In genomic region chr12:2346405-2346804, GRCh38 we compare ENCODE assay signal across 23 cellular contexts.
A peak's percentile ranks its signal among the peaks of the same experiment; 100 is the strongest.
DNase-seq lines count a peak whose midpoint lies in the region; ATAC-seq and TF ChIP-seq lines count a peak whose summit lies in the region.
"Had no signal": no experiment of that assay in that cellular context is flagged by ENCODE, and none has a peak within 500 bp of the region (broad histone marks: within the 10 kb centered on the region; RNA-seq: fewer than 3 reads in every experiment).

No MANE protein-coding gene starts in this region.

- no peaks in the 10 kb centered on the region for H3K9me3 Mint-ChIP-seq in CD8-positive, alpha-beta T cell

- no peak for TF ChIP-seq CTCF in stomach (IDR thresholded peaks at IDR 0.05)
- TF ChIP-seq CTCF in CD8-positive, alpha-beta T cell (IDR thresholded peaks at IDR 0.05), result no peak

- CTCF ChIA-PET in CD8-positive, alpha-beta T cell (lab: Charles Lee), result no interaction called here

- TF ChIP-seq EP300 in stomach (IDR thresholded peaks at IDR 0.05), result no peak

- H3K27me3 ChIP-seq in stomach, result peaks cover 0 to 3% (median 0%) of the 10 kb centered on the region in 3 donors
- no peaks in the 10 kb centered on the region for H3K27me3 ChIP-seq in CD8-positive, alpha-beta T cell (ENCODE audit: insufficient read depth, low read length)
- H3K27me3 ChIP-seq: MG63, Peyer's patch had no signal

- H3K36me3 ChIP-seq in stomach, result no peaks in the 10 kb centered on the region
- no peaks in the 10 kb centered on the region for H3K36me3 ChIP-seq in CD8-positive, alpha-beta T cell (ENCODE audit: insufficient read depth, low read length)
- H3K36me3 ChIP-seq: HAP-1, MG63, Peyer's patch had no signal

- H3K4me3 ChIP-seq in stomach, result no peak overlapping the region
- H3K4me3 ChIP-seq in CD8-positive, alpha-beta T cell (ENCODE audit: low read depth, low read length), result no peak overlapping the region
- H3K4me3 ChIP-seq: HAP-1, MG63, Peyer's patch had no signal

- TF ChIP-seq POLR2A in stomach (IDR thresholded peaks at IDR 0.05), result no peak

- no peak overlapping the region for H3K4me3 Mint-ChIP-seq in CD8-positive, alpha-beta T cell
- H3K4me3 Mint-ChIP-seq: CD14-positive monocyte had no signal

- no peak overlapping the region for H3K27ac Mint-ChIP-seq in CD8-positive, alpha-beta T cell

- no peaks in the 10 kb centered on the region for H3K36me3 Mint-ChIP-seq in CD8-positive, alpha-beta T cell

- ATAC-seq in left ventricle myocardium superior (peak; percentile 17), Right ventricle myocardium superior (ENCODE audit: poor library complexity) (no peak), HG03439 (IDR thresholded peaks at IDR 0.05; ENCODE audit: unreplicated experiment) (no peak)
- ATAC-seq in CD8-positive, alpha-beta T cell, result no peak
- ATAC-seq: Right ventricle myocardium inferior had no signal

- DNase-seq in left ventricle myocardium superior (no peak), Right ventricle myocardium superior (no peak), mesenteric fat pad (ENCODE audit: low spot score) (peak; percentile 55), stomach (no peak), NCI-H2227 treated with DMSO at 0.1 percent for 48 hours (lab: John Stamatoyannopoulos, UW) (no peak)
- DNase-seq in CD8-positive, alpha-beta T cell, result no peak
- DNase-seq in central memory CD4-positive, alpha-beta T cell, result no peak
- DNase-seq: 8988T; DMS79 treated with DMSO at 0.1 percent for 48 hours; Kasumi-1; MG63; NCI-H1092; NCI-H146; NCI-H2029 treated with DMSO at 0.1 percent for 48 hours; NCI-H2171 treated with DMSO at 0.1 percent for 48 hours; NCI-H446 treated with DMSO at 0.1 percent for 48 hours; NCI-H69; NK-92 treated with Interleukin-12 subunit alpha and Interleukin-12 subunit beta, amount 100 ng/mL, for 24 hours had no signal

- no peaks in the 10 kb centered on the region for H3K4me1 Mint-ChIP-seq in CD8-positive, alpha-beta T cell (ENCODE audit: low read depth)

- peak overlapping the region in 3 of 5 donors; percentile 54 to 82 (median 61) for H3K27ac ChIP-seq in stomach
- H3K27ac ChIP-seq in CD8-positive, alpha-beta T cell (ENCODE audit: low read depth, low read length), result no peak overlapping the region

- POLR2A ChIA-PET in CD8-positive, alpha-beta T cell (lab: Charles Lee), result no interaction called here

- intact Hi-C loops in left ventricle myocardium superior (cut with micrococcal nuclease), result no loop called here
- intact Hi-C loops in Right ventricle myocardium superior (cut with DNase I), result no loop called here
- intact Hi-C loops in stomach (cut with DNase I; ENCODE audit: low total_unique reads), result no loop called here
- intact Hi-C loops in CD8-positive, alpha-beta T cell (cut with DNase I, micrococcal nuclease), result no loop called here

- H3K27me3 Mint-ChIP-seq in CD8-positive, alpha-beta T cell (ENCODE audit: low read depth), result peaks cover 6% of the 10 kb centered on the region

- WGBS in stomach, 5 donors, result 59 to 74% (median 69%) methylated on average over 5 of the region's 5 CpGs

- peaks cover 11 to 74% (median 45%) of the 10 kb centered on the region in 4 donors for H3K4me1 ChIP-seq in stomach
- no peaks in the 10 kb centered on the region for H3K4me1 ChIP-seq in CD8-positive, alpha-beta T cell (ENCODE audit: insufficient read depth, low read length)
- H3K4me1 ChIP-seq: HAP-1 had no signal

- no peaks in the 10 kb centered on the region for H3K9me3 ChIP-seq in stomach
- no peaks in the 10 kb centered on the region for H3K9me3 ChIP-seq in CD8-positive, alpha-beta T cell (ENCODE audit: low read length)
- H3K9me3 ChIP-seq: HAP-1, MG63, Peyer's patch had no signal
